1 cellular context compared by ENCODE assay signal in the genomic region with DNA sequence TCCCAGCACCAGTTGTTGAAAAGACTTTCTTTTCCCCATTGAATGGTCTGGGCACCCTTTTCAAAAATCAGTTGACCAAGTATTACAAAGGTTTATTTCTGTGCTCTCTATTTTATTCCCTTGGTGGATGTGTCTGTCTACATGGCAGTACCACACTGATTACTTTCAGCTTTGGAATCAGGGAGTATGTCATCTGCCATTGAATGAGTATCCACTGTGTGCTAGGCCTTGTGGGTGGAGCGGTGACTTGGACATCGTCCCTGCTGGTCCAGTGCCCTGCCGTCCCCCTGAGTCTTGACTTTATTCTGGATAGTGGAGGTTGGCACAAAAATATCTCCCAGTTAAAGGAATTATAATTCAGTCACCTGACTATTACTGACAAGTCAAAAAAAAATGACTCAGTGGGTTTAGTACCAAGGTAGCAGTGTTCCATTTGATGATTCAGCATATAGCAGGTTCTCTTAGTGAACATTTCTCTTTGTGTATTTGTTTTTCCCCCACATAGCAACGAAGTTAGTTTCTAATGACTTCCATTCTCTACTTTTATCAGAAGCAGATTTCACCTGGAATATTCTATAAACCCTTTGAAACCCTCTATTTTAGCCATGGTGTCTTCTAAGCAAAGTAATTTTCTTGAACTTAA.
TF ChIP-seq lines count a peak whose summit lies in the region.

No MANE protein-coding gene starts in this region.

TF ChIP-seq in IMR-90, 13 proteins besides CTCF, POLR2A, EP300 and RAD21:
- TF ChIP-seq MXI1 (IDR thresholded peaks at IDR 0.05; ENCODE audit: borderline replicate concordance, low read depth, low read length) = no peak
- peak; percentile 90 for TF ChIP-seq MAFK (IDR thresholded peaks at IDR 0.05; ENCODE audit: low read depth, low read length)
- no peak for TF ChIP-seq RCOR1 (IDR thresholded peaks at IDR 0.05; ENCODE audit: insufficient replicate concordance, low read length)
